Comparison of ENCODE assay signal across 32 cellular contexts in the genomic region with DNA sequence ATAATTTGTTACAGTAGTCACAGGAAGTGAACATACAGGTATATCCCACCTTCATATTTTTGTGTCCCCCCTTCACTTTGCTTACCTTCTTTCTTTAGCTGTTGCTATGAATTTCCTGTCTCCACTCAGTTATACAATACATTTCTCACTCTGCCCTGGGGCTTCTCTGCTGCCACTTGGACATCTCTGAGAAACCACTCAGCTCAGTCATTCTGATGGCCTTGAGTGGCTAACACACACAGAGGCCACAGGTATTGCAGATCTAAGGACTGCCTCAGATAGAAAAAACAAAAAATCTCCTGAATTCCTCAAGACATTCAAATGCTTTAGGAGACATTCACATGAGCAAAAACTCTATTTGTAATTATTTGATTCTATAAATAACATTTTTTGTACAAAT.
"Had no signal": no experiment of that assay in that cellular context is flagged by ENCODE, and none has a peak within 500 bp of the region (broad histone marks: within the 10 kb centered on the region; RNA-seq: fewer than 3 reads in every experiment).

No MANE protein-coding gene starts in this region.

- H3K4me3 ChIP-seq: SJCRH30, SK-N-MC had no signal

- H3K27me3 ChIP-seq: SJCRH30 had no signal

- H3K27me3 Mint-ChIP-seq: activated CD4-positive, alpha-beta memory T cell treated with anti-CD3 and anti-CD28 coated beads, Interleukin-2, amount 10 ng/mL, durations not matched to agents 7 days and 5 days; activated CD8-positive, alpha-beta memory T cell treated with anti-CD3 and anti-CD28 coated beads, Interleukin-2, amount 10 ng/mL, durations not matched to agents 7 days and 5 days; activated naive CD4-positive, alpha-beta T cell treated with anti-CD3 and anti-CD28 coated beads, Interleukin-2, amount 10 ng/mL, durations not matched to agents 7 days and 5 days; activated naive CD8-positive, alpha-beta T cell treated with anti-CD3 and anti-CD28 coated beads, Interleukin-2, amount 50 U/mL, for 24 hours; brain had no signal

- H3K4me1 Mint-ChIP-seq: activated CD4-positive, alpha-beta memory T cell treated with anti-CD3 and anti-CD28 coated beads, Interleukin-2, amount 10 ng/mL, durations not matched to agents 7 days and 5 days; activated CD8-positive, alpha-beta memory T cell treated with anti-CD3 and anti-CD28 coated beads, Interleukin-2, amount 10 ng/mL, durations not matched to agents 7 days and 5 days; activated naive CD4-positive, alpha-beta T cell treated with anti-CD3 and anti-CD28 coated beads, Interleukin-2, amount 10 ng/mL, durations not matched to agents 7 days and 5 days; activated naive CD8-positive, alpha-beta T cell treated with anti-CD3 and anti-CD28 coated beads, Interleukin-2, amount 50 U/mL, for 24 hours had no signal

- H3K4me3 Mint-ChIP-seq: activated CD4-positive, alpha-beta memory T cell treated with anti-CD3 and anti-CD28 coated beads, Interleukin-2, amount 10 ng/mL, durations not matched to agents 7 days and 5 days; activated CD8-positive, alpha-beta memory T cell treated with anti-CD3 and anti-CD28 coated beads, Interleukin-2, amount 10 ng/mL, durations not matched to agents 7 days and 5 days; activated naive CD4-positive, alpha-beta T cell treated with anti-CD3 and anti-CD28 coated beads, Interleukin-2, amount 10 ng/mL, durations not matched to agents 7 days and 5 days; activated naive CD8-positive, alpha-beta T cell; activated naive CD8-positive, alpha-beta T cell treated with anti-CD3 and anti-CD28 coated beads, Interleukin-2, amount 50 U/mL, for 24 hours; brain had no signal

- H3K9me3 ChIP-seq: SJCRH30 had no signal

- H3K27ac ChIP-seq: SJCRH30, SK-N-MC, WERI-Rb-1 had no signal

- H3K9me3 Mint-ChIP-seq: activated CD4-positive, alpha-beta memory T cell treated with anti-CD3 and anti-CD28 coated beads, Interleukin-2, amount 10 ng/mL, durations not matched to agents 7 days and 5 days; activated naive CD4-positive, alpha-beta T cell treated with anti-CD3 and anti-CD28 coated beads, Interleukin-2, amount 10 ng/mL, durations not matched to agents 7 days and 5 days; activated naive CD8-positive, alpha-beta T cell treated with anti-CD3 and anti-CD28 coated beads, Interleukin-2, amount 50 U/mL, for 24 hours; brain had no signal

- ATAC-seq: activated CD8-positive, alpha-beta memory T cell treated with anti-CD3 and anti-CD28 coated beads, Interleukin-2, amount 10 ng/mL, durations not matched to agents 7 days and 5 days; activated naive CD8-positive, alpha-beta T cell treated with anti-CD3 and anti-CD28 coated beads, Interleukin-2, amount 50 U/mL, for 24 hours; Panc1 had no signal

- H3K36me3 Mint-ChIP-seq: activated CD8-positive, alpha-beta memory T cell treated with anti-CD3 and anti-CD28 coated beads, Interleukin-2, amount 10 ng/mL, durations not matched to agents 7 days and 5 days; activated naive CD4-positive, alpha-beta T cell treated with anti-CD3 and anti-CD28 coated beads, Interleukin-2, amount 10 ng/mL, durations not matched to agents 7 days and 5 days; activated naive CD8-positive, alpha-beta T cell; brain had no signal

- H3K36me3 ChIP-seq: SJCRH30, WERI-Rb-1 had no signal

- DNase-seq: activated CD4-positive, alpha-beta memory T cell treated with anti-CD3 and anti-CD28 coated beads, Interleukin-2, amount 10 ng/mL, durations not matched to agents 7 days and 5 days; activated CD4-positive, alpha-beta T cell treated with anti-CD3 and anti-CD28 coated beads for 1 hour; activated CD4-positive, alpha-beta T cell treated with anti-CD3 and anti-CD28 coated beads for 48 hours; activated CD4-positive, CD25-positive, alpha-beta regulatory T cell; activated CD8-positive, alpha-beta memory T cell treated with anti-CD3 and anti-CD28 coated beads for 24 hours; activated CD8-positive, alpha-beta memory T cell treated with anti-CD3 and anti-CD28 coated beads, Interleukin-2, amount 10 ng/mL, durations not matched to agents 7 days and 5 days; activated CD8-positive, alpha-beta memory T cell treated with anti-CD3 and anti-CD28 coated beads, Interleukin-2, amount 50 U/mL, for 48 hours; activated effector memory CD4-positive, alpha-beta T cell treated with Interleukin-2 at 50 U/mL for 16 hours; activated naive CD4-positive, alpha-beta T cell treated with anti-CD3 and anti-CD28 coated beads, Interleukin-2, amount 10 ng/mL, durations not matched to agents 7 days and 5 days; activated naive CD8-positive, alpha-beta T cell treated with anti-CD3 and anti-CD28 coated beads, Interleukin-2, amount 50 U/mL, for 24 hours; activated T-cell treated with anti-CD3 and anti-CD28 coated beads, Interleukin-2, amount 50 U/mL, for 48 hours; anterior cingulate cortex; caudate nucleus; cerebellar nuclear complex; Karpas-422; NCI-H1105; NCI-H1436; NCI-H1694; NCI-H1930; NCI-H2081 treated with DMSO at 0.1 percent for 48 hours; NCI-H2171; NCI-H510A; NCI-H526; SHP77; SJCRH30; T1000 had no signal

- H3K27ac Mint-ChIP-seq: activated CD4-positive, alpha-beta memory T cell treated with anti-CD3 and anti-CD28 coated beads, Interleukin-2, amount 10 ng/mL, durations not matched to agents 7 days and 5 days; activated CD8-positive, alpha-beta memory T cell treated with anti-CD3 and anti-CD28 coated beads, Interleukin-2, amount 10 ng/mL, durations not matched to agents 7 days and 5 days; activated naive CD4-positive, alpha-beta T cell treated with anti-CD3 and anti-CD28 coated beads, Interleukin-2, amount 10 ng/mL, durations not matched to agents 7 days and 5 days; activated naive CD8-positive, alpha-beta T cell; activated naive CD8-positive, alpha-beta T cell treated with anti-CD3 and anti-CD28 coated beads, Interleukin-2, amount 50 U/mL, for 24 hours; brain had no signal

- FAIRE-seq: bronchial epithelial cell had no signal
